ENCODE assay signal across 2 cellular contexts in genomic region chr14:102748806-102749205, GRCh38.
A peak's percentile ranks its signal among the peaks of the same experiment; 100 is the strongest.
TF ChIP-seq lines count a peak whose summit lies in the region.

No MANE protein-coding gene starts in this region.

TF ChIP-seq in HEK293, 187 proteins besides CTCF, POLR2A, EP300 and RAD21:
- TF ChIP-seq ZNF518A (tag by site-specific recombination; conservative IDR thresholded peaks at IDR 0.05; ENCODE audit: low read depth) (no peak), ZNF121 (tag by site-specific recombination; IDR thresholded peaks at IDR 0.05) (0 out of 2 replicates have a peak, but pooled peaks have one; percentile 6)

TF ChIP-seq in H1, 55 proteins besides CTCF, POLR2A, EP300 and RAD21:
- no peak for TF ChIP-seq SIN3A (conservative IDR thresholded peaks at IDR 0.05 in 1 of 2, IDR thresholded peaks at IDR 0.05 in 1 of 2; ENCODE audit: low read depth in 1 of 2, low read length in 2 of 2)
- TF ChIP-seq RBBP5 (IDR thresholded peaks at IDR 0.05; ENCODE audit: borderline replicate concordance, low read depth, low read length): no peak
- TF ChIP-seq EGR1 (IDR thresholded peaks at IDR 0.05; ENCODE audit: borderline replicate concordance, low read depth, low read length): no peak
- no peak for TF ChIP-seq CTBP2 (IDR thresholded peaks at IDR 0.05; ENCODE audit: borderline replicate concordance, insufficient read depth, insufficient read length, low read length)
- TF ChIP-seq TAF1 (IDR thresholded peaks at IDR 0.05; ENCODE audit: low read depth, low read length): no peak
- TF ChIP-seq SP1 (IDR thresholded peaks at IDR 0.05; ENCODE audit: low read depth, low read length): no peak
- TF ChIP-seq JUND (IDR thresholded peaks at IDR 0.05; ENCODE audit: low read length): no peak
- no peak for TF ChIP-seq USF2 (IDR thresholded peaks at IDR 0.05; ENCODE audit: low read length)
- TF ChIP-seq, protein P1, sequence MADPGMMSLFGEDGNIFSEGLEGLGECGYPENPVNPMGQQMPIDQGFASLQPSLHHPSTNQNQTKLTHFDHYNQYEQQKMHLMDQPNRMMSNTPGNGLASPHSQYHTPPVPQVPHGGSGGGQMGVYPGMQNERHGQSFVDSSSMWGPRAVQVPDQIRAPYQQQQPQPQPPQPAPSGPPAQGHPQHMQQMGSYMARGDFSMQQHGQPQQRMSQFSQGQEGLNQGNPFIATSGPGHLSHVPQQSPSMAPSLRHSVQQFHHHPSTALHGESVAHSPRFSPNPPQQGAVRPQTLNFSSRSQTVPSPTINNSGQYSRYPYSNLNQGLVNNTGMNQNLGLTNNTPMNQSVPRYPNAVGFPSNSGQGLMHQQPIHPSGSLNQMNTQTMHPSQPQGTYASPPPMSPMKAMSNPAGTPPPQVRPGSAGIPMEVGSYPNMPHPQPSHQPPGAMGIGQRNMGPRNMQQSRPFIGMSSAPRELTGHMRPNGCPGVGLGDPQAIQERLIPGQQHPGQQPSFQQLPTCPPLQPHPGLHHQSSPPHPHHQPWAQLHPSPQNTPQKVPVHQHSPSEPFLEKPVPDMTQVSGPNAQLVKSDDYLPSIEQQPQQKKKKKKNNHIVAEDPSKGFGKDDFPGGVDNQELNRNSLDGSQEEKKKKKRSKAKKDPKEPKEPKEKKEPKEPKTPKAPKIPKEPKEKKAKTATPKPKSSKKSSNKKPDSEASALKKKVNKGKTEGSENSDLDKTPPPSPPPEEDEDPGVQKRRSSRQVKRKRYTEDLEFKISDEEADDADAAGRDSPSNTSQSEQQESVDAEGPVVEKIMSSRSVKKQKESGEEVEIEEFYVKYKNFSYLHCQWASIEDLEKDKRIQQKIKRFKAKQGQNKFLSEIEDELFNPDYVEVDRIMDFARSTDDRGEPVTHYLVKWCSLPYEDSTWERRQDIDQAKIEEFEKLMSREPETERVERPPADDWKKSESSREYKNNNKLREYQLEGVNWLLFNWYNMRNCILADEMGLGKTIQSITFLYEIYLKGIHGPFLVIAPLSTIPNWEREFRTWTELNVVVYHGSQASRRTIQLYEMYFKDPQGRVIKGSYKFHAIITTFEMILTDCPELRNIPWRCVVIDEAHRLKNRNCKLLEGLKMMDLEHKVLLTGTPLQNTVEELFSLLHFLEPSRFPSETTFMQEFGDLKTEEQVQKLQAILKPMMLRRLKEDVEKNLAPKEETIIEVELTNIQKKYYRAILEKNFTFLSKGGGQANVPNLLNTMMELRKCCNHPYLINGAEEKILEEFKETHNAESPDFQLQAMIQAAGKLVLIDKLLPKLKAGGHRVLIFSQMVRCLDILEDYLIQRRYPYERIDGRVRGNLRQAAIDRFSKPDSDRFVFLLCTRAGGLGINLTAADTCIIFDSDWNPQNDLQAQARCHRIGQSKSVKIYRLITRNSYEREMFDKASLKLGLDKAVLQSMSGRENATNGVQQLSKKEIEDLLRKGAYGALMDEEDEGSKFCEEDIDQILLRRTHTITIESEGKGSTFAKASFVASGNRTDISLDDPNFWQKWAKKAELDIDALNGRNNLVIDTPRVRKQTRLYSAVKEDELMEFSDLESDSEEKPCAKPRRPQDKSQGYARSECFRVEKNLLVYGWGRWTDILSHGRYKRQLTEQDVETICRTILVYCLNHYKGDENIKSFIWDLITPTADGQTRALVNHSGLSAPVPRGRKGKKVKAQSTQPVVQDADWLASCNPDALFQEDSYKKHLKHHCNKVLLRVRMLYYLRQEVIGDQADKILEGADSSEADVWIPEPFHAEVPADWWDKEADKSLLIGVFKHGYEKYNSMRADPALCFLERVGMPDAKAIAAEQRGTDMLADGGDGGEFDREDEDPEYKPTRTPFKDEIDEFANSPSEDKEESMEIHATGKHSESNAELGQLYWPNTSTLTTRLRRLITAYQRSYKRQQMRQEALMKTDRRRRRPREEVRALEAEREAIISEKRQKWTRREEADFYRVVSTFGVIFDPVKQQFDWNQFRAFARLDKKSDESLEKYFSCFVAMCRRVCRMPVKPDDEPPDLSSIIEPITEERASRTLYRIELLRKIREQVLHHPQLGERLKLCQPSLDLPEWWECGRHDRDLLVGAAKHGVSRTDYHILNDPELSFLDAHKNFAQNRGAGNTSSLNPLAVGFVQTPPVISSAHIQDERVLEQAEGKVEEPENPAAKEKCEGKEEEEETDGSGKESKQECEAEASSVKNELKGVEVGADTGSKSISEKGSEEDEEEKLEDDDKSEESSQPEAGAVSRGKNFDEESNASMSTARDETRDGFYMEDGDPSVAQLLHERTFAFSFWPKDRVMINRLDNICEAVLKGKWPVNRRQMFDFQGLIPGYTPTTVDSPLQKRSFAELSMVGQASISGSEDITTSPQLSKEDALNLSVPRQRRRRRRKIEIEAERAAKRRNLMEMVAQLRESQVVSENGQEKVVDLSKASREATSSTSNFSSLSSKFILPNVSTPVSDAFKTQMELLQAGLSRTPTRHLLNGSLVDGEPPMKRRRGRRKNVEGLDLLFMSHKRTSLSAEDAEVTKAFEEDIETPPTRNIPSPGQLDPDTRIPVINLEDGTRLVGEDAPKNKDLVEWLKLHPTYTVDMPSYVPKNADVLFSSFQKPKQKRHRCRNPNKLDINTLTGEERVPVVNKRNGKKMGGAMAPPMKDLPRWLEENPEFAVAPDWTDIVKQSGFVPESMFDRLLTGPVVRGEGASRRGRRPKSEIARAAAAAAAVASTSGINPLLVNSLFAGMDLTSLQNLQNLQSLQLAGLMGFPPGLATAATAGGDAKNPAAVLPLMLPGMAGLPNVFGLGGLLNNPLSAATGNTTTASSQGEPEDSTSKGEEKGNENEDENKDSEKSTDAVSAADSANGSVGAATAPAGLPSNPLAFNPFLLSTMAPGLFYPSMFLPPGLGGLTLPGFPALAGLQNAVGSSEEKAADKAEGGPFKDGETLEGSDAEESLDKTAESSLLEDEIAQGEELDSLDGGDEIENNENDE (IDR thresholded peaks at IDR 0.05; ENCODE audit: insufficient replicate concordance, low read length): no peak
- no peak for TF ChIP-seq SAP30 (IDR thresholded peaks at IDR 0.05; ENCODE audit: insufficient read depth, insufficient replicate concordance, low read length)
- TF ChIP-seq, protein P2, sequence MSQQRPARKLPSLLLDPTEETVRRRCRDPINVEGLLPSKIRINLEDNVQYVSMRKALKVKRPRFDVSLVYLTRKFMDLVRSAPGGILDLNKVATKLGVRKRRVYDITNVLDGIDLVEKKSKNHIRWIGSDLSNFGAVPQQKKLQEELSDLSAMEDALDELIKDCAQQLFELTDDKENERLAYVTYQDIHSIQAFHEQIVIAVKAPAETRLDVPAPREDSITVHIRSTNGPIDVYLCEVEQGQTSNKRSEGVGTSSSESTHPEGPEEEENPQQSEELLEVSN (IDR thresholded peaks at IDR 0.05): no peak
- TF ChIP-seq SRF (IDR thresholded peaks at IDR 0.05; ENCODE audit: low read depth, low read length): no peak
- TF ChIP-seq EZH2 (IDR thresholded peaks at IDR 0.05; ENCODE audit: low read depth, low read length, severe bottlenecking): no peak
- no peak for TF ChIP-seq CBX8 (IDR thresholded peaks at IDR 0.05; ENCODE audit: borderline replicate concordance, low read depth, low read length)
- no peak for TF ChIP-seq ATF2 (IDR thresholded peaks at IDR 0.05; ENCODE audit: low read length)
- TF ChIP-seq RFX5 (IDR thresholded peaks at IDR 0.05; ENCODE audit: borderline replicate concordance, low read depth, low read length): no peak
- no peak for TF ChIP-seq GABPA (IDR thresholded peaks at IDR 0.05; ENCODE audit: borderline replicate concordance, insufficient read depth, low read length)
- no peak for TF ChIP-seq BRCA1 (IDR thresholded peaks at IDR 0.05; ENCODE audit: low read depth, low read length)
- TF ChIP-seq KDM5A (IDR thresholded peaks at IDR 0.05; ENCODE audit: low read length): no peak
- TF ChIP-seq ATF3 (IDR thresholded peaks at IDR 0.05; ENCODE audit: insufficient read depth, low read depth, low read length): no peak
TF ChIP-seq in H1: peak in this region for 0.
